27 cellular contexts compared by ENCODE assay signal in the genomic region with DNA sequence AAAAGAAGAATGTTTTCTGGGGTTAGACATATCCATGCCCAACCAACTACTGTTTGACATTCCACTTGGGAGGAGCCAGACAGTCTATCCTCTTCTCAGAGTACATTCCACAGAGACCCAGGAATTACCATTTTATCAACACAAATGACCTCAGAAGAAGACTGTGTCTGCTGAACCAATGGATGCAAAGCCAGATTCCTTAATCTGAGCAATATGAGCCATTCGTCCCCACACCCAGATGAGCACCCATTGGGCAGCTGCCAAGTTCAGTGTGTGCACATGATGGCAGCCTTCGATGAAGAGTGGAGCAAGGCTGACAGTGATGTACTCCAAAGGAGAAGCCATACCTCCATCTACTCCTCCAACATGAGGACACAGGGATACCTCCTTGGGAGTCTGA.
DNase-seq lines count a peak whose midpoint lies in the region; ATAC-seq, FAIRE-seq and TF ChIP-seq lines count a peak whose summit lies in the region.
"Had no signal": no experiment of that assay in that cellular context is flagged by ENCODE, and none has a peak within 500 bp of the region (broad histone marks: within the 10 kb centered on the region; RNA-seq: fewer than 3 reads in every experiment).

No MANE protein-coding gene starts in this region.

- TF ChIP-seq CTCF in astrocyte (IDR thresholded peaks at IDR 0.05; ENCODE audit: insufficient read depth, low read depth, low read length) (no peak), fibroblast of pulmonary artery (IDR thresholded peaks at IDR 0.05; ENCODE audit: low read length, missing control alignments) (no peak)

- no peak overlapping the region for H2AFZ ChIP-seq in GM23248
- no peak overlapping the region for H2AFZ ChIP-seq in astrocyte (ENCODE audit: low read depth, low read length)

- H3K4me1 ChIP-seq in GM23248 (ENCODE audit: insufficient read depth): no peaks in the 10 kb centered on the region
- H3K4me1 ChIP-seq in astrocyte (ENCODE audit: insufficient read depth, low read length): no peaks in the 10 kb centered on the region
- H3K4me1 ChIP-seq: foreskin keratinocyte, heart left ventricle, right atrium auricular region had no signal

- no peaks in the 10 kb centered on the region for H3K9me3 Mint-ChIP-seq in astrocyte (ENCODE audit: unreplicated experiment)
- H3K9me3 Mint-ChIP-seq: activated CD4-positive, alpha-beta memory T cell treated with anti-CD3 and anti-CD28 coated beads, Interleukin-2, amount 10 ng/mL, durations not matched to agents 7 days and 5 days; activated naive CD4-positive, alpha-beta T cell treated with anti-CD3 and anti-CD28 coated beads, Interleukin-2, amount 10 ng/mL, durations not matched to agents 7 days and 5 days; CD14-positive monocyte; type B pancreatic cell had no signal

- H3K36me3 ChIP-seq in GM23248 (ENCODE audit: low read depth) (no peaks in the 10 kb centered on the region), astrocyte (ENCODE audit: insufficient read depth, low read length) (no peaks in the 10 kb centered on the region)
- H3K36me3 ChIP-seq: heart left ventricle, right atrium auricular region had no signal

- ATAC-seq in stimulated activated naive CD8-positive, alpha-beta T cell treated with anti-CD3 and anti-CD28 coated beads, Interleukin-15, Interleukin-2, amounts not matched to agents 100 U/mL and 50 U/mL, for 24 hours: no peak
- ATAC-seq in HG03378 (IDR thresholded peaks at IDR 0.05; ENCODE audit: unreplicated experiment): no peak
- ATAC-seq: foreskin keratinocyte, heart left ventricle had no signal

- H3K9me3 ChIP-seq in GM23248 (ENCODE audit: low read depth): no peaks in the 10 kb centered on the region
- H3K9me3 ChIP-seq in astrocyte (ENCODE audit: insufficient read depth, low read depth, low read length): no peaks in the 10 kb centered on the region
- H3K9me3 ChIP-seq: heart left ventricle, right atrium auricular region had no signal

- in situ Hi-C loops in GM23248 (cut with MboI): no loop called here

- no peaks in the 10 kb centered on the region for H3K4me1 Mint-ChIP-seq in astrocyte (ENCODE audit: low read depth, unreplicated experiment)
- H3K4me1 Mint-ChIP-seq: activated CD4-positive, alpha-beta memory T cell treated with anti-CD3 and anti-CD28 coated beads, Interleukin-2, amount 10 ng/mL, durations not matched to agents 7 days and 5 days; activated naive CD4-positive, alpha-beta T cell treated with anti-CD3 and anti-CD28 coated beads, Interleukin-2, amount 10 ng/mL, durations not matched to agents 7 days and 5 days; CD14-positive monocyte had no signal

- no peak overlapping the region for H3K9ac ChIP-seq in GM23248
- H3K9ac ChIP-seq in astrocyte (ENCODE audit: low read length): no peak overlapping the region

- H3K9me2 ChIP-seq in GM23248 (ENCODE audit: insufficient read depth): no peaks in the 10 kb centered on the region

- no peaks in the 10 kb centered on the region for H4K20me1 ChIP-seq in GM23248 (ENCODE audit: insufficient read depth)
- no peaks in the 10 kb centered on the region for H4K20me1 ChIP-seq in astrocyte (ENCODE audit: insufficient read depth, low read length)

- 71 to 79% methylated on average over 2 of the region's 2 CpGs for WGBS in GM23248 (ENCODE audit: low coverage in 1 of 2, low lambda C conversion rate in 2 of 2, missing lambda C conversion rate in 2 of 2), 2 experiments

- FAIRE-seq in astrocyte (lab: Jason Lieb, UNC): peak; percentile 95
- FAIRE-seq: GM12892, TTC549 had no signal

- DNase-seq in AG08395 (ENCODE audit: low spot score): peak; percentile 55
- peak; percentile 44 for DNase-seq in GM23248
- peak; percentile 38 for DNase-seq in astrocyte (ENCODE audit: low read depth)
- DNase-seq in fibroblast of pulmonary artery (ENCODE audit: low read depth): peak; percentile 4
- no peak for DNase-seq in stimulated activated naive CD8-positive, alpha-beta T cell treated with anti-CD3 and anti-CD28 coated beads, Interleukin-15, Interleukin-2, amounts not matched to agents 100 U/mL and 50 U/mL, for 24 hours
- DNase-seq in COLO829 (ENCODE audit: low spot score): no peak
- DNase-seq in OCI-M2 (lab: John Stamatoyannopoulos, UW; ENCODE audit: unreplicated experiment): no peak
- DNase-seq: ACHN; activated CD4-positive, alpha-beta memory T cell treated with anti-CD3 and anti-CD28 coated beads, Interleukin-2, amount 10 ng/mL, durations not matched to agents 7 days and 5 days; activated CD4-positive, CD25-positive, alpha-beta regulatory T cell treated with anti-CD3 and anti-CD28 coated beads, Interleukin-2, amount 50 U/mL, for 72 hours; activated CD8-positive, alpha-beta memory T cell treated with anti-CD3 and anti-CD28 coated beads, Interleukin-2, amount 50 U/mL, for 48 hours; activated naive CD4-positive, alpha-beta T cell treated with anti-CD3 and anti-CD28 coated beads, Interleukin-2, amount 10 ng/mL, durations not matched to agents 7 days and 5 days; amygdala; foreskin keratinocyte; GOT3; heart left ventricle; NCI-H1105; NCI-H187 treated with DMSO at 0.1 percent for 48 hours; NCI-H446; NCI-H82; stimulated activated CD4-positive, alpha-beta T cell treated with anti-CD3 and anti-CD28 coated beads, Interleukin-2, amount 100 ng/mL, for 24 hours had no signal

- no peak overlapping the region for H3K4me3 Mint-ChIP-seq in astrocyte (ENCODE audit: unreplicated experiment)
- H3K4me3 Mint-ChIP-seq: activated CD4-positive, alpha-beta memory T cell treated with anti-CD3 and anti-CD28 coated beads, Interleukin-2, amount 10 ng/mL, durations not matched to agents 7 days and 5 days; activated naive CD4-positive, alpha-beta T cell treated with anti-CD3 and anti-CD28 coated beads, Interleukin-2, amount 10 ng/mL, durations not matched to agents 7 days and 5 days; CD14-positive monocyte; type B pancreatic cell had no signal

- no peaks in the 10 kb centered on the region for H3F3A ChIP-seq in GM23248 (ENCODE audit: insufficient read depth)

- H3K27ac ChIP-seq in GM23248: no peak overlapping the region
- H3K27ac ChIP-seq in astrocyte (ENCODE audit: low read depth, low read length): no peak overlapping the region
- H3K27ac ChIP-seq: foreskin keratinocyte, heart left ventricle, right atrium auricular region had no signal

- H3K27me3 ChIP-seq in GM23248 (replicated peaks; ENCODE audit: insufficient read depth) (no peaks in the 10 kb centered on the region), astrocyte (ENCODE audit: insufficient read depth, low read length) (no peaks in the 10 kb centered on the region)
- H3K27me3 ChIP-seq: foreskin keratinocyte, right atrium auricular region had no signal

- H3K4me2 ChIP-seq in GM23248 (ENCODE audit: unreplicated experiment) (no peak overlapping the region), astrocyte (ENCODE audit: low read length) (no peak overlapping the region)

- H3K4me3 ChIP-seq in GM23248: no peak overlapping the region
- H3K4me3 ChIP-seq in astrocyte (ENCODE audit: insufficient read depth, low read depth, low read length): no peak overlapping the region
- H3K4me3 ChIP-seq in fibroblast of pulmonary artery (replicated peaks; ENCODE audit: low read depth, low read length): no peak overlapping the region
- H3K4me3 ChIP-seq: heart left ventricle, right atrium auricular region had no signal

- H3K27ac Mint-ChIP-seq in astrocyte (ENCODE audit: unreplicated experiment): no peak overlapping the region
- H3K27ac Mint-ChIP-seq: activated CD4-positive, alpha-beta memory T cell treated with anti-CD3 and anti-CD28 coated beads, Interleukin-2, amount 10 ng/mL, durations not matched to agents 7 days and 5 days; activated naive CD4-positive, alpha-beta T cell treated with anti-CD3 and anti-CD28 coated beads, Interleukin-2, amount 10 ng/mL, durations not matched to agents 7 days and 5 days; CD14-positive monocyte; type B pancreatic cell had no signal

- H3K79me2 ChIP-seq in GM23248 (ENCODE audit: insufficient read depth): no peaks in the 10 kb centered on the region
- no peaks in the 10 kb centered on the region for H3K79me2 ChIP-seq in astrocyte (ENCODE audit: insufficient read depth, low read length)

- no peaks in the 10 kb centered on the region for H3K27me3 Mint-ChIP-seq in astrocyte (ENCODE audit: low read depth, unreplicated experiment)
- H3K27me3 Mint-ChIP-seq: activated CD4-positive, alpha-beta memory T cell treated with anti-CD3 and anti-CD28 coated beads, Interleukin-2, amount 10 ng/mL, durations not matched to agents 7 days and 5 days; activated naive CD4-positive, alpha-beta T cell treated with anti-CD3 and anti-CD28 coated beads, Interleukin-2, amount 10 ng/mL, durations not matched to agents 7 days and 5 days; type B pancreatic cell had no signal

- no peaks in the 10 kb centered on the region for H3K36me3 Mint-ChIP-seq in astrocyte (ENCODE audit: low read depth, unreplicated experiment)
- H3K36me3 Mint-ChIP-seq: activated naive CD4-positive, alpha-beta T cell treated with anti-CD3 and anti-CD28 coated beads, Interleukin-2, amount 10 ng/mL, durations not matched to agents 7 days and 5 days; CD14-positive monocyte; type B pancreatic cell had no signal

Comparison
In these comparisons a context has a peak if more than half of its experiments do, and no peak if none do; other contexts are left out.
1. DNase-seq: peak in AG08395 (single experiment), GM23248 (single experiment), astrocyte (single experiment) and fibroblast of pulmonary artery (single experiment); none in stimulated activated naive CD8-positive, alpha-beta T cell treated with anti-CD3 and anti-CD28 coated beads, Interleukin-15, Interleukin-2, amounts not matched to agents 100 U/mL and 50 U/mL, for 24 hours (single experiment), COLO829 (single experiment) and OCI-M2 (single experiment).